ENCODE assay signal across 1 cellular context in genomic region chr4:121800638-121800960, GRCh38.
TF ChIP-seq lines count a peak whose summit lies in the region.

No MANE protein-coding gene starts in this region.

TF ChIP-seq in GM12878, 131 proteins besides CTCF, POLR2A, EP300 and RAD21:
- TF ChIP-seq MLLT1 (IDR thresholded peaks at IDR 0.05) (peak; percentile 91), EZH2 (IDR thresholded peaks at IDR 0.05; ENCODE audit: borderline replicate concordance, control insufficient read depth, low read depth, low read length) (no peak), RB1 (IDR thresholded peaks at IDR 0.05; ENCODE audit: borderline replicate concordance) (no peak), ZNF217 (IDR thresholded peaks at IDR 0.05) (0 out of 2 replicates have a peak, but pooled peaks have one; percentile 19), BMI1 (IDR thresholded peaks at IDR 0.05; ENCODE audit: borderline replicate concordance) (0 out of 2 replicates have a peak, but pooled peaks have one; percentile 27)
